Comparison of ENCODE assay signal across 10 cellular contexts in the genomic region with DNA sequence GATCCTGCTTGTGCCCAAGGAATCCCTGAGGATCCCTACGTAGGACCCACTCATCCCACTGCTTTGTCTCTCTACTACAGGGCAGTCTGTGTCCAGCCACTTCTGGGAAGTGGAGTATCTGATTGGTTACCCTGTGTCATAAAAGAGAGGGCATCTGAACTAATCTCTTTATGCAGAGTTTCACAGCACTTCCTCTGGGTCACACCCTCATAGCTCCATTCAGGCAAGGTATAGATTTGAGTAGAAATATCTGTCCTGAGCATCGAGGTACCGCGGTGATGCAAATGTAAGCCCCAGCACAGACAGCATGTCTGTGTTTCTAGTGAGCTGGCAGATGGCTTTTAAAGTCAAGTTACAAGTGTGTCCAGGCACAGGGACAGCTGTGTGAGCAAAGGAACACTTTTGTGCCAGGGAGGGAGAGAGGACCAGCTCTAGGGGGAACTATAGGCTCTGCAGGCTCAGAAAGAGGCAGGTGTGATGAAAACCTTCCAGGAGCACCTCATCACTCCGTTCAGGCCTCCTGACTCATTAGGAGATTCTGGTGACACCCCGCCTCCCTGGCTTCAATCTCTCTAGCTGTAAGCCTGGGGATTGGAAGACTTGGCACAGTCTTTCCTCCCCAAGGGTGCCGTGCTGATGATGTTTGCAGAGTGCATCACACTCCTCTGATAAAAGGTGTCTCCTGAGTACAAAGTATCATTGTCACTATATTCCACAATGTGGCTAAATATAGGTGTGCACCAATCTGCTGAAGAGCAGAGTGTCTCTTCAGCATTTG.
A peak's percentile ranks its signal among the peaks of the same experiment; 100 is the strongest.
DNase-seq lines count a peak whose midpoint lies in the region; ATAC-seq lines count a peak whose summit lies in the region.
"Had no signal": no experiment of that assay in that cellular context is flagged by ENCODE, and none has a peak within 500 bp of the region (broad histone marks: within the 10 kb centered on the region; RNA-seq: fewer than 3 reads in every experiment).

No MANE protein-coding gene starts in this region.

- H3K27me3 Mint-ChIP-seq in activated naive CD4-positive, alpha-beta T cell treated with anti-CD3 and anti-CD28 coated beads, Interleukin-2, amount 50 U/mL, for 24 hours = no peaks in the 10 kb centered on the region

- H3K36me3 Mint-ChIP-seq in activated naive CD4-positive, alpha-beta T cell treated with anti-CD3 and anti-CD28 coated beads, Interleukin-2, amount 50 U/mL, for 24 hours = no peaks in the 10 kb centered on the region

- ATAC-seq in HG03354 (IDR thresholded peaks at IDR 0.05; ENCODE audit: poor library complexity, severe bottlenecking, unreplicated experiment) = peak; percentile 5
- no peak for ATAC-seq in GM18909 (IDR thresholded peaks at IDR 0.05; ENCODE audit: poor library complexity, unreplicated experiment)
- no peak for ATAC-seq in HG03442 (IDR thresholded peaks at IDR 0.05; ENCODE audit: unreplicated experiment)
- ATAC-seq in HG03565 (IDR thresholded peaks at IDR 0.05; ENCODE audit: unreplicated experiment) = no peak

- peaks cover 41% of the 10 kb centered on the region for H3K4me1 Mint-ChIP-seq in activated naive CD4-positive, alpha-beta T cell treated with anti-CD3 and anti-CD28 coated beads, Interleukin-2, amount 50 U/mL, for 24 hours

- DNase-seq in activated CD8-positive, alpha-beta memory T cell treated with anti-CD3 and anti-CD28 coated beads, Interleukin-2, amount 50 U/mL, for 48 hours = peak; percentile 53
- DNase-seq in activated CD8-positive, alpha-beta memory T cell treated with anti-CD3 and anti-CD28 coated beads for 24 hours = no peak
- peak in 37 of 56 donors; percentile 10 to 85 (median 51) for DNase-seq in nucleus accumbens (lab: John Stamatoyannopoulos, UW)
- DNase-seq: kidney, SK-N-SH had no signal

- peak overlapping the region; percentile 87 for H3K4me3 Mint-ChIP-seq in activated naive CD4-positive, alpha-beta T cell treated with anti-CD3 and anti-CD28 coated beads, Interleukin-2, amount 50 U/mL, for 24 hours

- H3K27ac Mint-ChIP-seq in activated naive CD4-positive, alpha-beta T cell treated with anti-CD3 and anti-CD28 coated beads, Interleukin-2, amount 50 U/mL, for 24 hours = no peak overlapping the region

- H3K9me3 Mint-ChIP-seq in activated naive CD4-positive, alpha-beta T cell treated with anti-CD3 and anti-CD28 coated beads, Interleukin-2, amount 50 U/mL, for 24 hours = no peaks in the 10 kb centered on the region
